In the genomic region with DNA sequence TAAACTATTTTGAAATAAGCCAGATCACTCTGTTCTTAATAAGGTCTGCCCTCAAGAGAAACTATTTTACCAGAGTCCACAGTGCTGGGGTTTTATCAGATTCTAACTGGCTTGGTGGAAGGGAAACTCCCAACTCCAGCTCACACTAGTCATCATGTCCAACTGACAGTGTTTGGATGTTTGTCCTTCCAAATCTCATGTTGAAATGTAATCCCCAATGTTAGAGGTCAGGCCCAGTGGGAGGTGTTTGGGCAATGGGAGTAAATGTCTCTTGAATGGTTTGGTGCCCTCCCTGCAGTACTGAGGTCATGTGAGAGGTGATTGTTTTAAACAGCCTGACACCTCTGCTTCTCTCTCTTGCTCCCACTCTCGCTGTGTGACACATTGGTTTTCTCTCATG, we compare ENCODE assay signal across 30 cellular contexts.
"Had no signal": no experiment of that assay in that cellular context is flagged by ENCODE, and none has a peak within 500 bp of the region (broad histone marks: within the 10 kb centered on the region; RNA-seq: fewer than 3 reads in every experiment).

No MANE protein-coding gene starts in this region.

- H3K27ac ChIP-seq: coronary artery, esophagus muscularis mucosa, foreskin keratinocyte, gastroesophageal sphincter, heart left ventricle, hepatocyte, left ventricle myocardium inferior, psoas muscle, suprapubic skin, transverse colon, upper lobe of right lung, uterus had no signal

- H3K36me3 ChIP-seq: esophagus muscularis mucosa, gastroesophageal sphincter, heart left ventricle, left ventricle myocardium inferior, suprapubic skin, transverse colon, upper lobe of right lung, uterus had no signal

- ATAC-seq: foreskin keratinocyte; gastroesophageal sphincter; left cardiac atrium; naive thymus-derived CD4-positive, alpha-beta T cell; psoas muscle; sciatic nerve; stimulated activated naive CD8-positive, alpha-beta T cell treated with anti-CD3 and anti-CD28 coated beads, Interleukin-15, amount 100 ng/mL, for 72 hours; upper lobe of right lung had no signal

- H3K36me3 Mint-ChIP-seq: memory B cell; naive thymus-derived CD4-positive, alpha-beta T cell had no signal

- DNase-seq: dermis blood vessel endothelial cell; effector memory CD4-positive, alpha-beta T cell; foreskin keratinocyte; heart left ventricle; left cardiac atrium; left ventricle myocardium inferior; naive thymus-derived CD4-positive, alpha-beta T cell; nucleus accumbens; posterior cingulate gyrus; psoas muscle; stimulated activated CD4-positive, alpha-beta T cell treated with anti-CD3 and anti-CD28 coated beads, Interleukin-12 subunit alpha, Interleukin-12 subunit beta, amount 100 ng/mL, for 4 hours; stimulated activated CD4-positive, alpha-beta T cell treated with anti-CD3 and anti-CD28 coated beads, Interleukin-1b, Interleukin-23, amount 100 ng/mL, for 48 hours; stimulated activated CD4-positive, alpha-beta T cell treated with anti-CD3 and anti-CD28 coated beads, Interleukin-4, amount 100 ng/mL, for 1 hour; stimulated activated CD8-positive, alpha-beta memory T cell treated with anti-CD3 and anti-CD28 coated beads, Interleukin-4, amount 100 ng/mL, for 48 hours; stimulated activated naive CD4-positive, alpha-beta T cell; stimulated activated naive CD8-positive, alpha-beta T cell treated with anti-CD3 and anti-CD28 coated beads, Interleukin-15, amount 100 ng/mL, for 72 hours; transverse colon; upper lobe of right lung; uterus had no signal

- H3K27me3 ChIP-seq: esophagus muscularis mucosa, foreskin keratinocyte, gastroesophageal sphincter, heart left ventricle, hepatocyte, suprapubic skin, transverse colon, upper lobe of right lung, uterus had no signal

- H3K4me1 ChIP-seq: esophagus muscularis mucosa, foreskin keratinocyte, gastroesophageal sphincter, heart left ventricle, left ventricle myocardium inferior, psoas muscle, suprapubic skin, transverse colon, upper lobe of right lung, uterus had no signal

- H3K4me3 ChIP-seq: coronary artery, esophagus muscularis mucosa, gastroesophageal sphincter, heart left ventricle, hepatocyte, left ventricle myocardium inferior, lung, psoas muscle, smooth muscle cell, suprapubic skin, transverse colon, upper lobe of right lung, uterus had no signal

- H3K4me1 Mint-ChIP-seq: memory B cell; mesothelial cell of epicardium; naive thymus-derived CD4-positive, alpha-beta T cell; nephron; stimulated activated naive CD8-positive, alpha-beta T cell treated with anti-CD3 and anti-CD28 coated beads, Interleukin-15, amount 100 ng/mL, for 72 hours had no signal

- H3K4me2 ChIP-seq: hepatocyte, smooth muscle cell had no signal

- H3K27me3 Mint-ChIP-seq: memory B cell; naive thymus-derived CD4-positive, alpha-beta T cell; stimulated activated naive CD8-positive, alpha-beta T cell treated with anti-CD3 and anti-CD28 coated beads, Interleukin-15, amount 100 ng/mL, for 72 hours had no signal

- H3K4me3 Mint-ChIP-seq: memory B cell; mesothelial cell of epicardium; naive thymus-derived CD4-positive, alpha-beta T cell; nephron; stimulated activated naive CD8-positive, alpha-beta T cell treated with anti-CD3 and anti-CD28 coated beads, Interleukin-15, amount 100 ng/mL, for 72 hours had no signal

- H3K9me3 ChIP-seq: esophagus muscularis mucosa, gastroesophageal sphincter, transverse colon, upper lobe of right lung, uterus had no signal
